ENCODE assay signal across 29 cellular contexts in the genomic region with DNA sequence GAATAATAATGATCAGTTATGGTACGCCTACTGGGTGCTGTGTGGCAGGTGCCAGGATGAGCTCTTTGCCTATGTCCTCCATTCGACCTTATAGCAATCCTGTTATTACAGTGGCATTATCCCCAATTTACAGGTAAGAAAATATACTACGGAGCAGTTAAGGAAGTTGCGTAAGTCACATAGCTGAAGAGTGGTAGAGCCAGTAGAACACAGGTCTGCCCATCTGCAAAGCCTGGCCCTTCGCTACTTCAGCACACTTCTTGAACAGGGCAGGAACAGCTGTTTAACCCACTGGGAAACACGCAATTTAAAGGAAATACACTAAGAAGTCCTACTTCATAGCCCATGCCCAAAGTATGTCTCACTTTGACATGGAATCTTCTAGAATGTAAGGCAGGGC.
"Had no signal": no experiment of that assay in that cellular context is flagged by ENCODE, and none has a peak within 500 bp of the region (broad histone marks: within the 10 kb centered on the region; RNA-seq: fewer than 3 reads in every experiment).

No MANE protein-coding gene starts in this region.

- H3K9me3 ChIP-seq: ovary, psoas muscle, spleen, suprapubic skin, testis, tibial artery, transverse colon, upper lobe of left lung, vagina had no signal

- H3K36me3 ChIP-seq: neural progenitor cell, ovary, spleen, suprapubic skin, tibial artery, transverse colon, upper lobe of left lung, vagina had no signal

- H3K27ac ChIP-seq: neural progenitor cell, ovary, parathyroid adenoma, psoas muscle, skin epidermis, spleen, suprapubic skin, testis, tibial artery, transverse colon, upper lobe of left lung, vagina had no signal

- ATAC-seq: natural killer cell; psoas muscle; right cardiac atrium; sciatic nerve; stimulated activated memory B cell treated with anti-CD40 and anti-IgM and Interleukin-4, amounts not matched to agents 10 μg/mL and 1 μg/mL and 100 μg/mL, for 72 hours; stimulated activated naive CD8-positive, alpha-beta T cell treated with anti-CD3 and anti-CD28 coated beads, Interleukin-15, amount 100 ng/mL, for 72 hours; stimulated activated naive CD8-positive, alpha-beta T cell treated with anti-CD3 and anti-CD28 coated beads, Interleukin-15, Interleukin-2, amounts not matched to agents 100 U/mL and 50 U/mL, for 24 hours had no signal

- H3K4me2 ChIP-seq: neural progenitor cell, smooth muscle cell had no signal

- H2AFZ ChIP-seq: neural progenitor cell, parathyroid adenoma had no signal

- FAIRE-seq: urothelium cell line had no signal

- H3K4me3 ChIP-seq: neural progenitor cell, ovary, psoas muscle, skin epidermis, smooth muscle cell, spleen, suprapubic skin, testis, tibial artery, transverse colon, upper lobe of left lung, vagina had no signal

- DNase-seq: natural killer cell; occipital lobe; ovary; posterior cingulate gyrus; psoas muscle; right cardiac atrium; spleen; stimulated activated CD4-positive, alpha-beta T cell treated with anti-CD3 and anti-CD28 coated beads, Interleukin-12 subunit alpha, Interleukin-12 subunit beta, amount 100 ng/mL, for 4 hours; stimulated activated CD4-positive, alpha-beta T cell treated with anti-CD3 and anti-CD28 coated beads, Interleukin-1b, Interleukin-23, amount 100 ng/mL, for 48 hours; stimulated activated CD4-positive, alpha-beta T cell treated with anti-CD3 and anti-CD28 coated beads, Interleukin-4, amount 100 ng/mL, for 1 hour; stimulated activated CD4-positive, alpha-beta T cell treated with anti-CD3 and anti-CD28 coated beads, Interleukin-4, amount 100 ng/mL, for 4 hours; stimulated activated CD8-positive, alpha-beta memory T cell treated with anti-CD3 and anti-CD28 coated beads, Interleukin-4, amount 100 ng/mL, for 48 hours; stimulated activated naive CD4-positive, alpha-beta T cell; stimulated activated naive CD8-positive, alpha-beta T cell treated with anti-CD3 and anti-CD28 coated beads, Interleukin-15, amount 100 ng/mL, for 72 hours; stimulated activated naive CD8-positive, alpha-beta T cell treated with anti-CD3 and anti-CD28 coated beads, Interleukin-15, Interleukin-2, amounts not matched to agents 100 U/mL and 50 U/mL, for 24 hours; substantia nigra; testis; tibial artery; transverse colon; upper lobe of left lung had no signal

- H3K27me3 ChIP-seq: neural progenitor cell, ovary, spleen, suprapubic skin, testis, tibial artery, transverse colon, upper lobe of left lung, vagina had no signal

- H3K4me1 ChIP-seq: psoas muscle, suprapubic skin, testis, transverse colon, vagina had no signal

- H3K9ac ChIP-seq: neural progenitor cell, parathyroid adenoma had no signal

- H3K79me2 ChIP-seq: parathyroid adenoma had no signal
